In the genomic region with DNA sequence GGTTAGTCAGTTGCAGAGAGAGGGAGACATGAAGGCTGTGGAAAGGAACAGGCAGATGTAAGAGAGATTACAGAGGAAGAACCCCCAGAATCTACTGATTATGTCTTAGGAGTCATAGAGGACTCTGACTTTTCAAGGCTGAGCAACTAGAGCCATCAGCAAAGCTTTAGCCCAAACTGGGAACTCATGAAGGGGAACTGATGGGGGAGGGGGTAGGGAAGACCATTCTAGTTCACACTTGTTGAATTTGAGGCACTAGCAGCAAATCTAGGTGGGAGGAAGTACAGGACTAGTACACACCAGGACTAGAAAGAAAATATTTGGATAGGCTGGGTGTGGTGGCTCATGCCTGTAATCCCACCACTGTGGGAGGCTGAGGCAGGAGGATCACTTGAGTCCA, we compare ENCODE assay signal across 15 cellular contexts.
"Had no signal": no experiment of that assay in that cellular context is flagged by ENCODE, and none has a peak within 500 bp of the region (broad histone marks: within the 10 kb centered on the region; RNA-seq: fewer than 3 reads in every experiment).

No MANE protein-coding gene starts in this region.

- H3K4me3 ChIP-seq: psoas muscle, sigmoid colon, thyroid gland had no signal

- H3K4me1 ChIP-seq: psoas muscle had no signal

- H3K27ac ChIP-seq: psoas muscle, thyroid gland had no signal

- FAIRE-seq: colon, endometrium, keratinocyte had no signal

- H3K9me3 ChIP-seq: psoas muscle, sigmoid colon, thyroid gland had no signal

- ATAC-seq: left lobe of liver; psoas muscle; stimulated activated naive CD8-positive, alpha-beta T cell treated with anti-CD3 and anti-CD28 coated beads, Interleukin-15, amount 100 ng/mL, for 72 hours had no signal

- H3K27me3 ChIP-seq: sigmoid colon, thyroid gland had no signal

- DNase-seq: activated B cell treated with CpG ODN at 0.5 μM for 24 hours; activated CD4-positive, alpha-beta T cell treated with anti-CD3 and anti-CD28 coated beads, Interleukin-2, amount 10 ng/mL, durations not matched to agents 7 days and 5 days; activated naive CD4-positive, alpha-beta T cell treated with anti-CD3 and anti-CD28 coated beads, Interleukin-2, amount 50 U/mL, for 16 hours; caudate nucleus; hippocampal formation; mesendoderm; psoas muscle; sigmoid colon; stimulated activated CD4-positive, alpha-beta T cell treated with anti-CD3 and anti-CD28 coated beads, Interleukin-1b, Interleukin-23, amount 100 ng/mL, for 48 hours; stimulated activated naive CD8-positive, alpha-beta T cell treated with anti-CD3 and anti-CD28 coated beads, Interleukin-15, amount 100 ng/mL, for 72 hours; thyroid gland had no signal
